Comparison of ENCODE assay signal across 17 cellular contexts in genomic region chr6:136191606-136192005, GRCh38. TPM values are rescaled to one million over a fixed set of nuclear protein-coding genes. Genes with fewer than 3 reads are reported as not detected.
A peak's percentile ranks its signal among the peaks of the same experiment; 100 is the strongest.
DNase-seq lines count a peak whose midpoint lies in the region; ATAC-seq, FAIRE-seq and TF ChIP-seq lines count a peak whose summit lies in the region.
"Had no signal": no experiment of that assay in that cellular context is flagged by ENCODE, and none has a peak within 500 bp of the region (broad histone marks: within the 10 kb centered on the region; RNA-seq: fewer than 3 reads in every experiment).

No MANE protein-coding gene starts in this region.

- H3K27me3 Mint-ChIP-seq in GM23338 (ENCODE audit: insufficient read depth, low read depth, poor library complexity) (peaks cover 2% of the 10 kb centered on the region), WTC11 (ENCODE audit: low read depth) (no peaks in the 10 kb centered on the region; the same call in 1 of the 2 replicates), HFFc6 (ENCODE audit: insufficient read depth) (no peaks in the 10 kb centered on the region)

- H3K4me3 Mint-ChIP-seq in GM23338, result no peak overlapping the region
- H3K4me3 Mint-ChIP-seq in WTC11, result no peak overlapping the region
- H3K4me3 Mint-ChIP-seq in HFFc6, result no peak overlapping the region
- H3K4me3 Mint-ChIP-seq: CD4-positive, CD25-positive, alpha-beta regulatory T cell had no signal

- no peak for TF ChIP-seq CTCF in GM23338 (conservative IDR thresholded peaks at IDR 0.05; ENCODE audit: low read depth in 2 of 2)
- no peak for TF ChIP-seq CTCF in WTC11 (IDR thresholded peaks at IDR 0.05)
- no peak for TF ChIP-seq CTCF in kidney (IDR thresholded peaks at IDR 0.05; ENCODE audit: borderline replicate concordance, extremely low read depth, insufficient read depth)
- no peak for TF ChIP-seq CTCF in parathyroid adenoma (IDR thresholded peaks at IDR 0.05)
- no peak for TF ChIP-seq CTCF in HFFc6 (IDR thresholded peaks at IDR 0.05)

- H2AFZ ChIP-seq in GM23338, result peak overlapping the region; percentile 81; the same call in 1 of the 2 replicates
- H2AFZ ChIP-seq in parathyroid adenoma, result peak overlapping the region; percentile 94

- no peak overlapping the region for H3K9ac ChIP-seq in kidney (ENCODE audit: low read length in 2 of 2)
- H3K9ac ChIP-seq in parathyroid adenoma, result peak overlapping the region; percentile 24
- H3K9ac ChIP-seq: BLaER1 treated with 17β-estradiol and CSF1 and Interleukin-3, amounts not matched to agents 10 nM and 100 nM had no signal

- H3K4me1 ChIP-seq in GM23338 (ENCODE audit: insufficient read depth) (no peaks in the 10 kb centered on the region), kidney (ENCODE audit: control insufficient read depth in 1 of 2, insufficient read depth in 1 of 2, low read depth in 1 of 2, low read length in 2 of 2) (no peaks in the 10 kb centered on the region), parathyroid adenoma (peaks cover 45% of the 10 kb centered on the region), HAP-1 (no peaks in the 10 kb centered on the region)

- H3K4me2 ChIP-seq in GM23338 (no peak overlapping the region), parathyroid adenoma (ENCODE audit: low read length) (no peak overlapping the region)
- H3K4me2 ChIP-seq: BLaER1 treated with 17β-estradiol and CSF1 and Interleukin-3, amounts not matched to agents 10 nM and 100 nM had no signal

- no peak overlapping the region for H3K27ac Mint-ChIP-seq in GM23338
- no peak overlapping the region for H3K27ac Mint-ChIP-seq in WTC11
- H3K27ac Mint-ChIP-seq in HFFc6, result no peak overlapping the region
- H3K27ac Mint-ChIP-seq: CD4-positive, CD25-positive, alpha-beta regulatory T cell had no signal

- H3K4me3 ChIP-seq in GM23338 (no peak overlapping the region), kidney (ENCODE audit: low read length in 2 of 2) (no peak overlapping the region), parathyroid adenoma (ENCODE audit: low read depth, low read length) (no peak overlapping the region), HAP-1 (no peak overlapping the region)
- H3K4me3 ChIP-seq: BLaER1 treated with 17β-estradiol and CSF1 and Interleukin-3, amounts not matched to agents 10 nM and 100 nM had no signal

- ATAC-seq in GM23338, result peak; percentile 88
- peak; percentile 84 for ATAC-seq in WTC11

- H3K79me2 ChIP-seq in GM23338 (replicated peaks; ENCODE audit: insufficient read depth) (no peaks in the 10 kb centered on the region), parathyroid adenoma (peaks cover 9% of the 10 kb centered on the region)

- no peaks in the 10 kb centered on the region; the same call in 2 of the 3 replicates for H3K9me3 Mint-ChIP-seq in GM23338
- H3K9me3 Mint-ChIP-seq in WTC11, result no peaks in the 10 kb centered on the region
- no peaks in the 10 kb centered on the region for H3K9me3 Mint-ChIP-seq in HFFc6

- peak; percentile 36 for DNase-seq in GM23338 (ENCODE audit: low spot score)
- no peak for DNase-seq in WTC11 (ENCODE audit: low spot score)
- DNase-seq in kidney, result peak; percentile 61
- no peak for DNase-seq in HAP-1 (ENCODE audit: low spot score in 2 of 2)
- DNase-seq in GM03348 (ENCODE audit: low spot score), result no peak
- DNase-seq in HFFc6, result no peak
- DNase-seq: ACHN; CD4-positive, CD25-positive, alpha-beta regulatory T cell; DMS 273 treated with DMSO at 0.1 percent for 48 hours; DMS79; IMR-90; KG1 had no signal

- H3F3A ChIP-seq in GM23338 (replicated peaks; ENCODE audit: low read depth), result no peaks in the 10 kb centered on the region

- intact Hi-C loops in kidney (cut with DNase I), result no loop called here

- H3K4me1 Mint-ChIP-seq in GM23338 (no peaks in the 10 kb centered on the region), WTC11 (no peaks in the 10 kb centered on the region), HFFc6 (ENCODE audit: low read depth) (no peaks in the 10 kb centered on the region)

- H3K9me3 ChIP-seq in kidney (ENCODE audit: control insufficient read depth in 1 of 2, low read length in 2 of 2) (no peaks in the 10 kb centered on the region), parathyroid adenoma (ENCODE audit: control insufficient read depth, low read length) (no peaks in the 10 kb centered on the region), HAP-1 (no peaks in the 10 kb centered on the region)
- H3K9me3 ChIP-seq: BLaER1 treated with 17β-estradiol and CSF1 and Interleukin-3, amounts not matched to agents 10 nM and 100 nM had no signal

- POLR2A ChIA-PET in WTC11 (lab: Charles Lee), result interaction anchor here (0.5 kb wide), 1 partner anchor 1866 kb away, joined by 5 read pairs; no protein-coding TSS in a partner anchor

- H3K9me2 ChIP-seq in GM23338 (ENCODE audit: insufficient read depth), result no peaks in the 10 kb centered on the region

- no peaks in the 10 kb centered on the region for H3K36me3 ChIP-seq in GM23338 (ENCODE audit: insufficient read depth)
- peaks cover 9 to 10% of the 10 kb centered on the region in 2 donors for H3K36me3 ChIP-seq in kidney (ENCODE audit: control insufficient read depth in 1 of 2, insufficient read depth in 2 of 2, low read length in 2 of 2)
- no peaks in the 10 kb centered on the region for H3K36me3 ChIP-seq in parathyroid adenoma (ENCODE audit: control insufficient read depth, insufficient read depth, low read length)
- H3K36me3 ChIP-seq in HAP-1 (replicated peaks), result no peaks in the 10 kb centered on the region
- H3K36me3 ChIP-seq: BLaER1 treated with 17β-estradiol and CSF1 and Interleukin-3, amounts not matched to agents 10 nM and 100 nM had no signal

- H3K27ac ChIP-seq in GM23338 (ENCODE audit: low read depth) (no peak overlapping the region), kidney (ENCODE audit: low read depth in 2 of 2, low read length in 2 of 2) (no peak overlapping the region), parathyroid adenoma (peak overlapping the region; percentile 94)
- H3K27ac ChIP-seq: BLaER1 treated with 17β-estradiol and CSF1 and Interleukin-3, amounts not matched to agents 10 nM and 100 nM; HL-60 had no signal

- FAIRE-seq in kidney (lab: Jason Lieb, UNC), result no peak
- FAIRE-seq: G401.6, H54 had no signal

- in situ Hi-C loops in HAP-1 (cut with MboI; ENCODE audit: low sequenced_read_pairs), result no loop called here

- no peaks in the 10 kb centered on the region for H4K20me1 ChIP-seq in GM23338 (replicated peaks; ENCODE audit: insufficient read depth)
- H4K20me1 ChIP-seq: BLaER1 treated with 17β-estradiol and CSF1 and Interleukin-3, amounts not matched to agents 10 nM and 100 nM had no signal

- H3K27me3 ChIP-seq in GM23338 (ENCODE audit: insufficient read depth) (no peaks in the 10 kb centered on the region), parathyroid adenoma (ENCODE audit: control insufficient read depth, insufficient read depth, low read length) (no peaks in the 10 kb centered on the region), HAP-1 (ENCODE audit: low read depth) (peaks cover 6% of the 10 kb centered on the region)
- H3K27me3 ChIP-seq: BLaER1 treated with 17β-estradiol and CSF1 and Interleukin-3, amounts not matched to agents 10 nM and 100 nM had no signal

- no peaks in the 10 kb centered on the region for H3K36me3 Mint-ChIP-seq in GM23338 (ENCODE audit: low read depth)
- no peaks in the 10 kb centered on the region for H3K36me3 Mint-ChIP-seq in WTC11
- peaks cover 3% of the 10 kb centered on the region; the same call in 1 of the 2 replicates for H3K36me3 Mint-ChIP-seq in HFFc6 (ENCODE audit: low read depth)
- H3K36me3 Mint-ChIP-seq: CD4-positive, CD25-positive, alpha-beta regulatory T cell had no signal

- CTCF ChIA-PET in WTC11 (lab: Charles Lee), result no interaction called here

TF ChIP-seq in GM23338, 12 proteins besides CTCF, POLR2A, EP300 and RAD21 (continues in another document):
- no peak for TF ChIP-seq EZH2phosphoT487 (IDR thresholded peaks at IDR 0.05; ENCODE audit: unreplicated experiment)
- no peak for TF ChIP-seq ETS1 (IDR thresholded peaks at IDR 0.05)
- no peak for TF ChIP-seq EZH2 (IDR thresholded peaks at IDR 0.05; ENCODE audit: low read depth, unreplicated experiment)
- TF ChIP-seq NANOG (IDR thresholded peaks at IDR 0.05; ENCODE audit: borderline replicate concordance), result no peak
- TF ChIP-seq ZNF114 (CRISPR knock-in tag; IDR thresholded peaks at IDR 0.05), result no peak
- TF ChIP-seq POLR2AphosphoS5 (IDR thresholded peaks at IDR 0.05; ENCODE audit: low read depth), result no peak
- TF ChIP-seq ZNF331 (CRISPR knock-in tag; IDR thresholded peaks at IDR 0.05; ENCODE audit: low read depth), result no peak

TF ChIP-seq in WTC11, 78 proteins besides CTCF, POLR2A, EP300 and RAD21 (continues in another document):
- TF ChIP-seq ZMAT4 (CRISPR knock-in tag; IDR thresholded peaks at IDR 0.05), result no peak
- TF ChIP-seq ZBTB21 (CRISPR knock-in tag; IDR thresholded peaks at IDR 0.05; ENCODE audit: borderline replicate concordance), result no peak
- TF ChIP-seq MXD4 (CRISPR knock-in tag; IDR thresholded peaks at IDR 0.05; ENCODE audit: borderline replicate concordance), result no peak
- no peak for TF ChIP-seq ZNF512 (CRISPR knock-in tag; IDR thresholded peaks at IDR 0.05; ENCODE audit: borderline replicate concordance)

RNA-seq across cellular contexts. Expression of gene MTFR2, which starts 58.5 kb away (rescaled TPM):
- 6.1 and 7.4 TPM in 2 replicates for total RNA-seq in GM23338 (2014; rRNA removed; shearing (Covaris generic))
- polyA plus RNA-seq in GM23338 (2016; fragmentation: Nextera tagmentation; extraction: Ambion mirVana), result 10.3 and 13.5 TPM in 2 replicates
- 8.2 to 8.5 TPM (median 8.5 TPM) in 3 replicates for total RNA-seq in WTC11 (2021)
- 1.3 TPM for total RNA-seq in kidney
- polyA plus RNA-seq in kidney (ENCODE audit: insufficient read depth, low read depth, low replicate concordance), result 0.65 TPM
- total RNA-seq in HFFc6 (2021; fragmentation: NEBNext Ultra II Directional; extraction: Animal tissue kit (Norgen Biotek cat#: 25700)), result 1 to 10 TPM; 2.6 to 6.8 (median 6.3) TPM

Comparison
In these comparisons a context has a peak if more than half of its experiments do, and no peak if none do; other contexts are left out.
1. DNase-seq: peak in GM23338 (single experiment) and kidney (single experiment); none in WTC11 (single experiment), HAP-1 (0 of 2), GM03348 (single experiment) and HFFc6 (single experiment).